Comparison of ENCODE assay signal across 1 cellular context in the genomic region with DNA sequence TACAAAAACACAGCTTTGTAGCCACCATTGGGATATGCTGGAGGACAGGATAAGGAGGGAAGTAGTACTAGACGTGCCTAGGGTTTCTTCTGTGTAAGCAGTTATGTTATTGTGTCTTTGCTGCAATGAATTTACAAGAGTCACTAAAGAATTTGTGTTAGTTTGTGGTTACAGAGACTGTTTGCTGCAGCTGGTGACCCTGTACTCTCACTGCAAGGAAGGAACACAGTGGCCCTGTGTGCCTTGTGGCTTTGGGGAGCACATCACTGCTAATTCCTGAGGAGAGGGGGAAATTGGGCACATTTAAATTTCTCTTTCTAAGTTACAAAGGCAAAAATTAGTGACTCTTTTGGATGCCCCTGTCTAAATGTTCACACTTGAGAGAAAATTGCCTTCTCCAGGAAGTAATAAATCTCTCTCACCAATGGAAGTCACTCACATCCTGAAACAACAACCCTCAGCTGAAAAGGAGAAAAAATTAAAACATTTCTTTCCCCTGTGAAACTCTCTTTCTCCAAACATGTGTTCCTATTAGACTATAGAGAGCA.
TF ChIP-seq lines count a peak whose summit lies in the region.

No MANE protein-coding gene starts in this region.

TF ChIP-seq in GM23338, 12 proteins besides CTCF, POLR2A, EP300 and RAD21 (continued from another document):
- TF ChIP-seq NANOG (IDR thresholded peaks at IDR 0.05; ENCODE audit: borderline replicate concordance) (no peak), JUNB (IDR thresholded peaks at IDR 0.05; ENCODE audit: unreplicated experiment) (no peak), CREB1 (CRISPR knock-in tag; IDR thresholded peaks at IDR 0.05; ENCODE audit: low read depth) (no peak), POLR2AphosphoS5 (IDR thresholded peaks at IDR 0.05; ENCODE audit: low read depth) (no peak), EZH2phosphoT487 (IDR thresholded peaks at IDR 0.05; ENCODE audit: unreplicated experiment) (no peak), STAT1 (IDR thresholded peaks at IDR 0.05; ENCODE audit: unreplicated experiment) (no peak), ZNF331 (CRISPR knock-in tag; IDR thresholded peaks at IDR 0.05; ENCODE audit: low read depth) (no peak)
- TF ChIP-seq, protein P1, sequence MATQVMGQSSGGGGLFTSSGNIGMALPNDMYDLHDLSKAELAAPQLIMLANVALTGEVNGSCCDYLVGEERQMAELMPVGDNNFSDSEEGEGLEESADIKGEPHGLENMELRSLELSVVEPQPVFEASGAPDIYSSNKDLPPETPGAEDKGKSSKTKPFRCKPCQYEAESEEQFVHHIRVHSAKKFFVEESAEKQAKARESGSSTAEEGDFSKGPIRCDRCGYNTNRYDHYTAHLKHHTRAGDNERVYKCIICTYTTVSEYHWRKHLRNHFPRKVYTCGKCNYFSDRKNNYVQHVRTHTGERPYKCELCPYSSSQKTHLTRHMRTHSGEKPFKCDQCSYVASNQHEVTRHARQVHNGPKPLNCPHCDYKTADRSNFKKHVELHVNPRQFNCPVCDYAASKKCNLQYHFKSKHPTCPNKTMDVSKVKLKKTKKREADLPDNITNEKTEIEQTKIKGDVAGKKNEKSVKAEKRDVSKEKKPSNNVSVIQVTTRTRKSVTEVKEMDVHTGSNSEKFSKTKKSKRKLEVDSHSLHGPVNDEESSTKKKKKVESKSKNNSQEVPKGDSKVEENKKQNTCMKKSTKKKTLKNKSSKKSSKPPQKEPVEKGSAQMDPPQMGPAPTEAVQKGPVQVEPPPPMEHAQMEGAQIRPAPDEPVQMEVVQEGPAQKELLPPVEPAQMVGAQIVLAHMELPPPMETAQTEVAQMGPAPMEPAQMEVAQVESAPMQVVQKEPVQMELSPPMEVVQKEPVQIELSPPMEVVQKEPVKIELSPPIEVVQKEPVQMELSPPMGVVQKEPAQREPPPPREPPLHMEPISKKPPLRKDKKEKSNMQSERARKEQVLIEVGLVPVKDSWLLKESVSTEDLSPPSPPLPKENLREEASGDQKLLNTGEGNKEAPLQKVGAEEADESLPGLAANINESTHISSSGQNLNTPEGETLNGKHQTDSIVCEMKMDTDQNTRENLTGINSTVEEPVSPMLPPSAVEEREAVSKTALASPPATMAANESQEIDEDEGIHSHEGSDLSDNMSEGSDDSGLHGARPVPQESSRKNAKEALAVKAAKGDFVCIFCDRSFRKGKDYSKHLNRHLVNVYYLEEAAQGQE (IDR thresholded peaks at IDR 0.05; ENCODE audit: unreplicated experiment), result no peak
- TF ChIP-seq, protein P2, sequence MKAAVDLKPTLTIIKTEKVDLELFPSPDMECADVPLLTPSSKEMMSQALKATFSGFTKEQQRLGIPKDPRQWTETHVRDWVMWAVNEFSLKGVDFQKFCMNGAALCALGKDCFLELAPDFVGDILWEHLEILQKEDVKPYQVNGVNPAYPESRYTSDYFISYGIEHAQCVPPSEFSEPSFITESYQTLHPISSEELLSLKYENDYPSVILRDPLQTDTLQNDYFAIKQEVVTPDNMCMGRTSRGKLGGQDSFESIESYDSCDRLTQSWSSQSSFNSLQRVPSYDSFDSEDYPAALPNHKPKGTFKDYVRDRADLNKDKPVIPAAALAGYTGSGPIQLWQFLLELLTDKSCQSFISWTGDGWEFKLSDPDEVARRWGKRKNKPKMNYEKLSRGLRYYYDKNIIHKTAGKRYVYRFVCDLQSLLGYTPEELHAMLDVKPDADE (IDR thresholded peaks at IDR 0.05), result no peak
- TF ChIP-seq, protein P3, sequence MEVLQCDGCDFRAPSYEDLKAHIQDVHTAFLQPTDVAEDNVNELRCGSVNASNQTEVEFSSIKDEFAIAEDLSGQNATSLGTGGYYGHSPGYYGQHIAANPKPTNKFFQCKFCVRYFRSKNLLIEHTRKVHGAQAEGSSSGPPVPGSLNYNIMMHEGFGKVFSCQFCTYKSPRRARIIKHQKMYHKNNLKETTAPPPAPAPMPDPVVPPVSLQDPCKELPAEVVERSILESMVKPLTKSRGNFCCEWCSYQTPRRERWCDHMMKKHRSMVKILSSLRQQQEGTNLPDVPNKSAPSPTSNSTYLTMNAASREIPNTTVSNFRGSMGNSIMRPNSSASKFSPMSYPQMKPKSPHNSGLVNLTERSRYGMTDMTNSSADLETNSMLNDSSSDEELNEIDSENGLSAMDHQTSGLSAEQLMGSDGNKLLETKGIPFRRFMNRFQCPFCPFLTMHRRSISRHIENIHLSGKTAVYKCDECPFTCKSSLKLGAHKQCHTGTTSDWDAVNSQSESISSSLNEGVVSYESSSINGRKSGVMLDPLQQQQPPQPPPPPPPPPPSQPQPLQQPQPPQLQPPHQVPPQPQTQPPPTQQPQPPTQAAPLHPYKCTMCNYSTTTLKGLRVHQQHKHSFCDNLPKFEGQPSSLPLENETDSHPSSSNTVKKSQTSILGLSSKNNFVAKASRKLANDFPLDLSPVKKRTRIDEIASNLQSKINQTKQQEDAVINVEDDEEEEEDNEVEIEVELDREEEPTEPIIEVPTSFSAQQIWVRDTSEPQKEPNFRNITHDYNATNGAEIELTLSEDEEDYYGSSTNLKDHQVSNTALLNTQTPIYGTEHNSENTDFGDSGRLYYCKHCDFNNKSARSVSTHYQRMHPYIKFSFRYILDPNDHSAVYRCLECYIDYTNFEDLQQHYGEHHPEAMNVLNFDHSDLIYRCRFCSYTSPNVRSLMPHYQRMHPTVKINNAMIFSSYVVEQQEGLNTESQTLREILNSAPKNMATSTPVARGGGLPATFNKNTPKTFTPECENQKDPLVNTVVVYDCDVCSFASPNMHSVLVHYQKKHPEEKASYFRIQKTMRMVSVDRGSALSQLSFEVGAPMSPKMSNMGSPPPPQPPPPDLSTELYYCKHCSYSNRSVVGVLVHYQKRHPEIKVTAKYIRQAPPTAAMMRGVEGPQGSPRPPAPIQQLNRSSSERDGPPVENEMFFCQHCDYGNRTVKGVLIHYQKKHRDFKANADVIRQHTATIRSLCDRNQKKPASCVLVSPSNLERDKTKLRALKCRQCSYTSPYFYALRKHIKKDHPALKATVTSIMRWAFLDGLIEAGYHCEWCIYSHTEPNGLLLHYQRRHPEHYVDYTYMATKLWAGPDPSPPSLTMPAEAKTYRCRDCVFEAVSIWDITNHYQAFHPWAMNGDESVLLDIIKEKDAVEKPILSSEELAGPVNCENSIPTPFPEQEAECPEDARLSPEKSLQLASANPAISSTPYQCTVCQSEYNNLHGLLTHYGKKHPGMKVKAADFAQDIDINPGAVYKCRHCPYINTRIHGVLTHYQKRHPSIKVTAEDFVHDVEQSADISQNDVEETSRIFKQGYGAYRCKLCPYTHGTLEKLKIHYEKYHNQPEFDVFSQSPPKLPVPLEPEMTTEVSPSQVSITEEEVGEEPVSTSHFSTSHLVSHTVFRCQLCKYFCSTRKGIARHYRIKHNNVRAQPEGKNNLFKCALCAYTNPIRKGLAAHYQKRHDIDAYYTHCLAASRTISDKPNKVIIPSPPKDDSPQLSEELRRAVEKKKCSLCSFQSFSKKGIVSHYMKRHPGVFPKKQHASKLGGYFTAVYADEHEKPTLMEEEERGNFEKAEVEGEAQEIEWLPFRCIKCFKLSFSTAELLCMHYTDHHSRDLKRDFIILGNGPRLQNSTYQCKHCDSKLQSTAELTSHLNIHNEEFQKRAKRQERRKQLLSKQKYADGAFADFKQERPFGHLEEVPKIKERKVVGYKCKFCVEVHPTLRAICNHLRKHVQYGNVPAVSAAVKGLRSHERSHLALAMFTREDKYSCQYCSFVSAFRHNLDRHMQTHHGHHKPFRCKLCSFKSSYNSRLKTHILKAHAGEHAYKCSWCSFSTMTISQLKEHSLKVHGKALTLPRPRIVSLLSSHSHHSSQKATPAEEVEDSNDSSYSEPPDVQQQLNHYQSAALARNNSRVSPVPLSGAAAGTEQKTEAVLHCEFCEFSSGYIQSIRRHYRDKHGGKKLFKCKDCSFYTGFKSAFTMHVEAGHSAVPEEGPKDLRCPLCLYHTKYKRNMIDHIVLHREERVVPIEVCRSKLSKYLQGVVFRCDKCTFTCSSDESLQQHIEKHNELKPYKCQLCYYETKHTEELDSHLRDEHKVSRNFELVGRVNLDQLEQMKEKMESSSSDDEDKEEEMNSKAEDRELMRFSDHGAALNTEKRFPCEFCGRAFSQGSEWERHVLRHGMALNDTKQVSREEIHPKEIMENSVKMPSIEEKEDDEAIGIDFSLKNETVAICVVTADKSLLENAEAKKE (CRISPR knock-in tag; IDR thresholded peaks at IDR 0.05), result no peak
